8 cellular contexts compared by ENCODE assay signal in genomic region chr17:3002538-3003301, GRCh38.
A peak's percentile ranks its signal among the peaks of the same experiment; 100 is the strongest.
DNase-seq lines count a peak whose midpoint lies in the region; ATAC-seq and TF ChIP-seq lines count a peak whose summit lies in the region.

No MANE protein-coding gene starts in this region.

- H3K36me3 ChIP-seq in breast epithelium (no peaks in the 10 kb centered on the region), mesendoderm (ENCODE audit: control insufficient read depth, insufficient read depth, low read length) (peaks cover 4% of the 10 kb centered on the region)

- POLR2A ChIA-PET in GM10248 (lab: Yijun Ruan, JAX): no interaction called here

- CTCF ChIA-PET in GM10248 (lab: Yijun Ruan, JAX): interaction anchor here (1.3 to 1.6 kb wide), 2 partner anchors 20 to 155 kb away, joined by 3 read pairs; no protein-coding TSS in a partner anchor

- H3K27me3 Mint-ChIP-seq in activated T-cell treated with anti-CD3 and anti-CD28 coated beads, Interleukin-2, amount 50 U/mL, for 72 hours (ENCODE audit: low read depth): no peaks in the 10 kb centered on the region

- peaks cover 19% of the 10 kb centered on the region for H3K4me1 Mint-ChIP-seq in stimulated activated effector memory CD8-positive, alpha-beta T cell treated with anti-CD3 and anti-CD28 coated beads, Interleukin-12 subunit alpha, Interleukin-12 subunit beta, amount 100 ng/mL, for 72 hours
- peaks cover 8% of the 10 kb centered on the region for H3K4me1 Mint-ChIP-seq in activated T-cell treated with anti-CD3 and anti-CD28 coated beads, Interleukin-2, amount 50 U/mL, for 72 hours (ENCODE audit: low read depth)

- H4K8ac ChIP-seq in mesendoderm (ENCODE audit: low read depth, low read length): no peak overlapping the region

- H3K79me1 ChIP-seq in mesendoderm (ENCODE audit: low read length): no peaks in the 10 kb centered on the region

- H3K4me3 ChIP-seq in breast epithelium (no peak overlapping the region), mesendoderm (ENCODE audit: low read length) (no peak overlapping the region)

- no peak for TF ChIP-seq CTCF in GM10248 (IDR thresholded peaks at IDR 0.05; ENCODE audit: control extremely low read depth, extremely low read depth, low read depth, missing control alignments)
- TF ChIP-seq CTCF in breast epithelium (IDR thresholded peaks at IDR 0.05): no peak

- no peak overlapping the region for H3K4me2 ChIP-seq in mesendoderm (ENCODE audit: low read length)

- no peak overlapping the region for H3K4ac ChIP-seq in mesendoderm (ENCODE audit: low read depth, low read length)

- no CpG with 5 or more reads among the region's 14 CpGs for WGBS in mesendoderm (ENCODE audit: extremely low coverage, insufficient coverage, low lambda C conversion rate)

- H2BK15ac ChIP-seq in mesendoderm (replicated peaks; ENCODE audit: low read depth): no peak overlapping the region

- H3K79me2 ChIP-seq in mesendoderm (ENCODE audit: control insufficient read depth, insufficient read depth, low read length): no peaks in the 10 kb centered on the region

- peak overlapping the region; percentile 90 to 94 for H3K27ac ChIP-seq in breast epithelium
- H3K27ac ChIP-seq in mesendoderm (ENCODE audit: low read depth, low read length): no peak overlapping the region

- H2AK5ac ChIP-seq in mesendoderm (ENCODE audit: low read length): no peak overlapping the region

- H2BK120ac ChIP-seq in mesendoderm (ENCODE audit: low read depth, low read length): no peak overlapping the region

- no peaks in the 10 kb centered on the region for H3K9me3 ChIP-seq in breast epithelium

- no peak overlapping the region for H3K4me3 Mint-ChIP-seq in stimulated activated effector memory CD8-positive, alpha-beta T cell treated with anti-CD3 and anti-CD28 coated beads, Interleukin-12 subunit alpha, Interleukin-12 subunit beta, amount 100 ng/mL, for 72 hours
- H3K4me3 Mint-ChIP-seq in activated T-cell treated with anti-CD3 and anti-CD28 coated beads, Interleukin-2, amount 50 U/mL, for 72 hours: no peak overlapping the region

- H4K5ac ChIP-seq in mesendoderm (ENCODE audit: low read length): no peak overlapping the region

- H2BK5ac ChIP-seq in mesendoderm (ENCODE audit: low read length): no peak overlapping the region

- H3K9ac ChIP-seq in mesendoderm (ENCODE audit: low read length): no peak overlapping the region

- peaks cover 25% of the 10 kb centered on the region for H3K36me3 Mint-ChIP-seq in stimulated activated effector memory CD8-positive, alpha-beta T cell treated with anti-CD3 and anti-CD28 coated beads, Interleukin-12 subunit alpha, Interleukin-12 subunit beta, amount 100 ng/mL, for 72 hours
- H3K36me3 Mint-ChIP-seq in activated T-cell treated with anti-CD3 and anti-CD28 coated beads, Interleukin-2, amount 50 U/mL, for 72 hours (ENCODE audit: insufficient read depth in 2 of 2): no peaks in the 10 kb centered on the region

- no peak overlapping the region for H3K23ac ChIP-seq in mesendoderm (ENCODE audit: low read length)

- H3K27ac Mint-ChIP-seq in stimulated activated effector memory CD8-positive, alpha-beta T cell treated with anti-CD3 and anti-CD28 coated beads, Interleukin-12 subunit alpha, Interleukin-12 subunit beta, amount 100 ng/mL, for 72 hours: peak overlapping the region; percentile 23
- H3K27ac Mint-ChIP-seq in activated T-cell treated with anti-CD3 and anti-CD28 coated beads, Interleukin-2, amount 50 U/mL, for 72 hours: no peak overlapping the region

- no peak for TF ChIP-seq POLR2A in breast epithelium (IDR thresholded peaks at IDR 0.05)

- H3K4me1 ChIP-seq in breast epithelium (peaks cover 5 to 15% of the 10 kb centered on the region in 2 donors), mesendoderm (ENCODE audit: control insufficient read depth, low read depth, low read length) (no peaks in the 10 kb centered on the region)

- DNase-seq in GM10248 (ENCODE audit: extremely low spot score) (peak; percentile 74), breast epithelium (ENCODE audit: low spot score in 2 of 2) (no peak), mesendoderm (no peak), OCI-M2 (lab: John Stamatoyannopoulos, UW; ENCODE audit: unreplicated experiment) (no peak)
- no peak for DNase-seq in stimulated activated effector memory CD8-positive, alpha-beta T cell treated with anti-CD3 and anti-CD28 coated beads, Interleukin-12 subunit alpha, Interleukin-12 subunit beta, amount 100 ng/mL, for 72 hours (ENCODE audit: low spot score in 2 of 2)
- DNase-seq in activated T-cell treated with anti-CD3 and anti-CD28 coated beads, Interleukin-2, amount 50 U/mL, for 72 hours: no peak

- ATAC-seq in GM19467 (IDR thresholded peaks at IDR 0.05; ENCODE audit: unreplicated experiment): peak; percentile 70
- peak; percentile 55 for ATAC-seq in HG03460 (IDR thresholded peaks at IDR 0.05; ENCODE audit: unreplicated experiment)
- peak; percentile 32 for ATAC-seq in stimulated activated effector memory CD8-positive, alpha-beta T cell treated with anti-CD3 and anti-CD28 coated beads, Interleukin-12 subunit alpha, Interleukin-12 subunit beta, amount 100 ng/mL, for 72 hours
- ATAC-seq in activated T-cell treated with anti-CD3 and anti-CD28 coated beads, Interleukin-2, amount 50 U/mL, for 72 hours (replicated peaks in 1 of 2): no peak

- H3K27me3 ChIP-seq in breast epithelium (no peaks in the 10 kb centered on the region), mesendoderm (ENCODE audit: insufficient read depth, low read length, poor library complexity) (no peaks in the 10 kb centered on the region)

- H3K18ac ChIP-seq in mesendoderm (ENCODE audit: low read length): no peak overlapping the region

- H3K56ac ChIP-seq in mesendoderm (ENCODE audit: low read length): no peak overlapping the region

- intact Hi-C loops in breast epithelium (cut with DNase I; ENCODE audit: low total_unique reads): loop anchor here (10.0 kb wide), 1 partner anchor 148 kb away; no protein-coding TSS in a partner anchor

- H3K9me3 Mint-ChIP-seq in stimulated activated effector memory CD8-positive, alpha-beta T cell treated with anti-CD3 and anti-CD28 coated beads, Interleukin-12 subunit alpha, Interleukin-12 subunit beta, amount 100 ng/mL, for 72 hours: no peaks in the 10 kb centered on the region
- H3K9me3 Mint-ChIP-seq in activated T-cell treated with anti-CD3 and anti-CD28 coated beads, Interleukin-2, amount 50 U/mL, for 72 hours: no peaks in the 10 kb centered on the region

Comparison
In these comparisons a context has a peak if more than half of its experiments do, and no peak if none do; other contexts are left out.
1. ATAC-seq: peak in GM19467 (single experiment), HG03460 (single experiment) and stimulated activated effector memory CD8-positive, alpha-beta T cell treated with anti-CD3 and anti-CD28 coated beads, Interleukin-12 subunit alpha, Interleukin-12 subunit beta, amount 100 ng/mL, for 72 hours (single experiment); none in activated T-cell treated with anti-CD3 and anti-CD28 coated beads, Interleukin-2, amount 50 U/mL, for 72 hours (0 of 2).